ENCODE assay signal across 12 cellular contexts in genomic region chr2:10135296-10136089, GRCh38. TPM values are rescaled to one million over a fixed set of nuclear protein-coding genes. Genes with fewer than 3 reads are reported as not detected.
A peak's percentile ranks its signal among the peaks of the same experiment; 100 is the strongest.
DNase-seq lines count a peak whose midpoint lies in the region; ATAC-seq and TF ChIP-seq lines count a peak whose summit lies in the region.
"Had no signal": no experiment of that assay in that cellular context is flagged by ENCODE, and none has a peak within 500 bp of the region (broad histone marks: within the 10 kb centered on the region; RNA-seq: fewer than 3 reads in every experiment).

No MANE protein-coding gene starts in this region.

- peak overlapping the region; percentile 69 for H3K27ac Mint-ChIP-seq in activated T-cell treated with anti-CD3 and anti-CD28 coated beads, Interleukin-2, amount 50 U/mL, for 24 hours
- H3K27ac Mint-ChIP-seq in activated T-helper 17 cell treated with anti-CD3 and anti-CD28 coated beads, Interleukin-2, amount 50 U/mL, for 72 hours, result peak overlapping the region; percentile 23
- peak overlapping the region; percentile 66 for H3K27ac Mint-ChIP-seq in stimulated activated naive B cell treated with anti-CD40 and anti-IgM and Interleukin-4, amounts not matched to agents 10 μg/mL and 1 μg/mL and 100 μg/mL, for 72 hours

- H3K9me3 ChIP-seq in thyroid gland, result no peaks in the 10 kb centered on the region
- H3K9me3 ChIP-seq: sigmoid colon, stomach had no signal

- no peak for TF ChIP-seq CTCF in thyroid gland (IDR thresholded peaks at IDR 0.05)

- WGBS in thyroid gland, 2 donors, result 89 to 90% methylated on average over 9 of the region's 9 CpGs

- no peaks in the 10 kb centered on the region for H3K27me3 Mint-ChIP-seq in activated T-cell treated with anti-CD3 and anti-CD28 coated beads, Interleukin-2, amount 50 U/mL, for 24 hours
- H3K27me3 Mint-ChIP-seq in activated T-helper 17 cell treated with anti-CD3 and anti-CD28 coated beads, Interleukin-2, amount 50 U/mL, for 72 hours, result no peaks in the 10 kb centered on the region
- H3K27me3 Mint-ChIP-seq in stimulated activated naive B cell treated with anti-CD40 and anti-IgM and Interleukin-4, amounts not matched to agents 10 μg/mL and 1 μg/mL and 100 μg/mL, for 72 hours, result no peaks in the 10 kb centered on the region

- no peaks in the 10 kb centered on the region for H3K27me3 ChIP-seq in thyroid gland
- H3K27me3 ChIP-seq: sigmoid colon, stomach had no signal

- no peak for DNase-seq in activated T-cell treated with anti-CD3 and anti-CD28 coated beads, Interleukin-2, amount 50 U/mL, for 24 hours
- DNase-seq in activated T-cell treated with anti-CD3 and anti-CD28 coated beads, Interleukin-2, amount 50 U/mL, for 48 hours, result no peak
- DNase-seq in LHCN-M2 (ENCODE audit: low read depth) (peak; percentile 86), thyroid gland (no peak), NCI-H2227 (lab: John Stamatoyannopoulos, UW; ENCODE audit: unreplicated experiment) (no peak)
- DNase-seq in stimulated activated naive B cell treated with anti-CD40 and anti-IgM and Interleukin-4, amounts not matched to agents 10 μg/mL and 1 μg/mL and 100 μg/mL, for 72 hours, result no peak
- DNase-seq in stimulated activated naive CD4-positive, alpha-beta T cell (lab: John Stamatoyannopoulos, UW), result no peak
- DNase-seq: MM.1S, stomach had no signal

- H3K27ac ChIP-seq in thyroid gland, result no peak overlapping the region
- H3K27ac ChIP-seq: sigmoid colon, stomach had no signal

- peaks cover 0 to 8% of the 10 kb centered on the region in 2 donors for H3K4me1 ChIP-seq in thyroid gland
- H3K4me1 ChIP-seq: sigmoid colon, stomach had no signal

- no peak overlapping the region for H3K4me3 Mint-ChIP-seq in activated T-cell treated with anti-CD3 and anti-CD28 coated beads, Interleukin-2, amount 50 U/mL, for 24 hours
- no peak overlapping the region for H3K4me3 Mint-ChIP-seq in activated T-helper 17 cell treated with anti-CD3 and anti-CD28 coated beads, Interleukin-2, amount 50 U/mL, for 72 hours
- H3K4me3 Mint-ChIP-seq in stimulated activated naive B cell treated with anti-CD40 and anti-IgM and Interleukin-4, amounts not matched to agents 10 μg/mL and 1 μg/mL and 100 μg/mL, for 72 hours, result no peak overlapping the region

- TF ChIP-seq POLR2A in thyroid gland (IDR thresholded peaks at IDR 0.05), result no peak

- peaks cover 71% of the 10 kb centered on the region for H3K36me3 Mint-ChIP-seq in activated T-cell treated with anti-CD3 and anti-CD28 coated beads, Interleukin-2, amount 50 U/mL, for 24 hours (ENCODE audit: low read depth)
- peaks cover 21% of the 10 kb centered on the region for H3K36me3 Mint-ChIP-seq in activated T-helper 17 cell treated with anti-CD3 and anti-CD28 coated beads, Interleukin-2, amount 50 U/mL, for 72 hours (ENCODE audit: low read depth)
- no peaks in the 10 kb centered on the region for H3K36me3 Mint-ChIP-seq in stimulated activated naive B cell treated with anti-CD40 and anti-IgM and Interleukin-4, amounts not matched to agents 10 μg/mL and 1 μg/mL and 100 μg/mL, for 72 hours

- H3K4me3 ChIP-seq in thyroid gland (replicated peaks in 1 of 3), result no peak overlapping the region
- H3K4me3 ChIP-seq: lung, sigmoid colon, stomach had no signal

- intact Hi-C loops in thyroid gland (cut with DNase I), result loop anchor here (10.0 kb wide), 1 partner anchor 169 kb away; the partner anchor contains the start of gene HPCAL1

- no peaks in the 10 kb centered on the region for H3K9me3 Mint-ChIP-seq in activated T-cell treated with anti-CD3 and anti-CD28 coated beads, Interleukin-2, amount 50 U/mL, for 24 hours
- H3K9me3 Mint-ChIP-seq in activated T-helper 17 cell treated with anti-CD3 and anti-CD28 coated beads, Interleukin-2, amount 50 U/mL, for 72 hours, result no peaks in the 10 kb centered on the region
- H3K9me3 Mint-ChIP-seq in stimulated activated naive B cell treated with anti-CD40 and anti-IgM and Interleukin-4, amounts not matched to agents 10 μg/mL and 1 μg/mL and 100 μg/mL, for 72 hours, result no peaks in the 10 kb centered on the region

- ATAC-seq in activated T-helper 17 cell treated with anti-CD3 and anti-CD28 coated beads, Interleukin-2, amount 50 U/mL, for 72 hours (replicated peaks), result peak; percentile 34
- peak in 1 of 2 donors; percentile 50 for ATAC-seq in stimulated activated naive B cell treated with anti-CD40 and anti-IgM and Interleukin-4, amounts not matched to agents 10 μg/mL and 1 μg/mL and 100 μg/mL, for 72 hours (replicated peaks)

- H3K36me3 ChIP-seq in thyroid gland, result no peaks in the 10 kb centered on the region
- H3K36me3 ChIP-seq: sigmoid colon, stomach had no signal

- peaks cover 12% of the 10 kb centered on the region for H3K4me1 Mint-ChIP-seq in activated T-cell treated with anti-CD3 and anti-CD28 coated beads, Interleukin-2, amount 50 U/mL, for 24 hours (ENCODE audit: low read depth)
- H3K4me1 Mint-ChIP-seq in activated T-helper 17 cell treated with anti-CD3 and anti-CD28 coated beads, Interleukin-2, amount 50 U/mL, for 72 hours, result peaks cover 4% of the 10 kb centered on the region
- H3K4me1 Mint-ChIP-seq in stimulated activated naive B cell treated with anti-CD40 and anti-IgM and Interleukin-4, amounts not matched to agents 10 μg/mL and 1 μg/mL and 100 μg/mL, for 72 hours, result peaks cover 0 to 1% of the 10 kb centered on the region in 2 donors

RNA-seq across cellular contexts. Expression of gene RRM2, which starts 13.0 kb away (rescaled TPM):
- total RNA-seq in LHCN-M2 (2014; rRNA removed), result 162 and 187 TPM in 2 replicates
- 93.5 TPM for polyA plus RNA-seq in LHCN-M2 (2012)
- total RNA-seq in activated T-helper 17 cell treated with anti-CD3 and anti-CD28 coated beads, Interleukin-2, amount 50 U/mL, for 72 hours, result 100 to 1,000 TPM; 515 to 567 TPM
- under 1 TPM in 3 of 4 donors, not detected in 1; 0.27 to 0.83 (median 0.75) TPM for total RNA-seq in thyroid gland

RNA-seq across cellular contexts. Expression of gene CYS1, which starts 55.3 kb away (rescaled TPM):
- total RNA-seq in LHCN-M2 (2014; rRNA removed), result 0.13 TPM in 1 of 2 replicates, not detected in the other
- polyA plus RNA-seq in LHCN-M2 (2012), result 0.35 TPM
- under 1 TPM in 1 of 2 donors, not detected in 1; 0.09 TPM for total RNA-seq in activated T-helper 17 cell treated with anti-CD3 and anti-CD28 coated beads, Interleukin-2, amount 50 U/mL, for 72 hours
- 10 to 100 TPM in 1 of 4 donors, 1 to 10 TPM in 2, under 1 TPM in 1; 0.59 to 47.2 (median 2.7) TPM for total RNA-seq in thyroid gland

Comparison
In these comparisons a context has a peak if more than half of its experiments do, and no peak if none do; other contexts are left out.
1. RNA of gene RRM2, which starts 13.0 kb away (total RNA-seq): 515 to 567 TPM in activated T-helper 17 cell treated with anti-CD3 and anti-CD28 coated beads, Interleukin-2, amount 50 U/mL, for 72 hours and 162 to 187 TPM in LHCN-M2; 0.27 to 0.83 TPM in thyroid gland; every median in the first group is over 10 times any median in the second.
2. Peak in every context shown above with its lines, with median percentiles within 50 percentile points of each other: H3K27ac Mint-ChIP-seq.